ENCODE assay signal across 10 cellular contexts in genomic region chr14:104135121-104135903, GRCh38.
DNase-seq lines count a peak whose midpoint lies in the region; ATAC-seq lines count a peak whose summit lies in the region.
"Had no signal": no experiment of that assay in that cellular context is flagged by ENCODE, and none has a peak within 500 bp of the region (broad histone marks: within the 10 kb centered on the region; RNA-seq: fewer than 3 reads in every experiment).

No MANE protein-coding gene starts in this region.

- peak; percentile 19 for DNase-seq in activated naive CD4-positive, alpha-beta T cell treated with anti-CD3 and anti-CD28 coated beads, Interleukin-2, amount 10 ng/mL, durations not matched to agents 7 days and 5 days
- no peak for DNase-seq in activated naive CD4-positive, alpha-beta T cell (lab: John Stamatoyannopoulos, UW)
- DNase-seq in SW480 (ENCODE audit: low spot score) = peak; percentile 74
- peak in 1 of 2 donors; percentile 13 for DNase-seq in stimulated activated naive CD8-positive, alpha-beta T cell treated with anti-CD3 and anti-CD28 coated beads, Interleukin-15, amount 100 ng/mL, for 72 hours
- no peak for DNase-seq in hepatic stellate cell (ENCODE audit: low spot score)
- DNase-seq in NCI-H187 treated with DMSO at 0.1 percent for 48 hours (lab: John Stamatoyannopoulos, UW) = no peak
- DNase-seq: amygdala, DND-41 had no signal

- peaks cover 18% of the 10 kb centered on the region for H3K27me3 ChIP-seq in iPS-15b (ENCODE audit: control insufficient read depth, insufficient read depth, low read length)

- no peaks in the 10 kb centered on the region for H3K4me1 ChIP-seq in iPS-15b (ENCODE audit: control insufficient read depth, insufficient read depth, low read length)

- H3K4me3 Mint-ChIP-seq in activated naive CD4-positive, alpha-beta T cell treated with anti-CD3 and anti-CD28 coated beads, Interleukin-2, amount 10 ng/mL, durations not matched to agents 7 days and 5 days = no peak overlapping the region
- H3K4me3 Mint-ChIP-seq in stimulated activated naive CD8-positive, alpha-beta T cell treated with anti-CD3 and anti-CD28 coated beads, Interleukin-15, amount 100 ng/mL, for 72 hours = peak overlapping the region; percentile 27 to 68

- H3K9me3 ChIP-seq in iPS-15b (ENCODE audit: control insufficient read depth, insufficient read depth, low read length) = no peaks in the 10 kb centered on the region

- peaks cover 3% of the 10 kb centered on the region for H3K9me3 Mint-ChIP-seq in activated naive CD4-positive, alpha-beta T cell treated with anti-CD3 and anti-CD28 coated beads, Interleukin-2, amount 10 ng/mL, durations not matched to agents 7 days and 5 days
- peaks cover 0 to 2% of the 10 kb centered on the region in 2 donors for H3K9me3 Mint-ChIP-seq in stimulated activated naive CD8-positive, alpha-beta T cell treated with anti-CD3 and anti-CD28 coated beads, Interleukin-15, amount 100 ng/mL, for 72 hours

- CTCF ChIA-PET in activated naive CD4-positive, alpha-beta T cell treated with anti-CD3 and anti-CD28 coated beads, Interleukin-2, amount 10 ng/mL, durations not matched to agents 7 days and 5 days (lab: Charles Lee) = no interaction called here

- no peak for ATAC-seq in stimulated activated naive CD8-positive, alpha-beta T cell treated with anti-CD3 and anti-CD28 coated beads, Interleukin-15, amount 100 ng/mL, for 72 hours
- ATAC-seq in GM18909 (IDR thresholded peaks at IDR 0.05; ENCODE audit: poor library complexity, unreplicated experiment) = no peak

- H3K36me3 ChIP-seq in iPS-15b (ENCODE audit: control insufficient read depth, insufficient read depth, low read length) = no peaks in the 10 kb centered on the region

- peaks cover 12% of the 10 kb centered on the region for H3K4me1 Mint-ChIP-seq in activated naive CD4-positive, alpha-beta T cell treated with anti-CD3 and anti-CD28 coated beads, Interleukin-2, amount 10 ng/mL, durations not matched to agents 7 days and 5 days
- H3K4me1 Mint-ChIP-seq in stimulated activated naive CD8-positive, alpha-beta T cell treated with anti-CD3 and anti-CD28 coated beads, Interleukin-15, amount 100 ng/mL, for 72 hours = peaks cover 21% of the 10 kb centered on the region

- H3K4me3 ChIP-seq in iPS-15b (ENCODE audit: low read depth, low read length) = peak overlapping the region; percentile 65

- H3K36me3 Mint-ChIP-seq in activated naive CD4-positive, alpha-beta T cell treated with anti-CD3 and anti-CD28 coated beads, Interleukin-2, amount 10 ng/mL, durations not matched to agents 7 days and 5 days = no peaks in the 10 kb centered on the region

- H3K27me3 Mint-ChIP-seq in activated naive CD4-positive, alpha-beta T cell treated with anti-CD3 and anti-CD28 coated beads, Interleukin-2, amount 10 ng/mL, durations not matched to agents 7 days and 5 days = peaks cover 88% of the 10 kb centered on the region
- H3K27me3 Mint-ChIP-seq in stimulated activated naive CD8-positive, alpha-beta T cell treated with anti-CD3 and anti-CD28 coated beads, Interleukin-15, amount 100 ng/mL, for 72 hours = peaks cover 84% of the 10 kb centered on the region

- H3K27ac Mint-ChIP-seq in activated naive CD4-positive, alpha-beta T cell treated with anti-CD3 and anti-CD28 coated beads, Interleukin-2, amount 10 ng/mL, durations not matched to agents 7 days and 5 days = no peak overlapping the region
- no peak overlapping the region for H3K27ac Mint-ChIP-seq in stimulated activated naive CD8-positive, alpha-beta T cell treated with anti-CD3 and anti-CD28 coated beads, Interleukin-15, amount 100 ng/mL, for 72 hours

- H3K9ac ChIP-seq in iPS-15b (ENCODE audit: low read depth, low read length) = no peak overlapping the region

Comparison
In these comparisons a context has a peak if more than half of its experiments do, and no peak if none do; other contexts are left out.
1. DNase-seq: peak in activated naive CD4-positive, alpha-beta T cell treated with anti-CD3 and anti-CD28 coated beads, Interleukin-2, amount 10 ng/mL, durations not matched to agents 7 days and 5 days (single experiment) and SW480 (single experiment); none in activated naive CD4-positive, alpha-beta T cell (0 of 4), hepatic stellate cell (single experiment) and NCI-H187 treated with DMSO at 0.1 percent for 48 hours (single experiment).